In the genomic region with DNA sequence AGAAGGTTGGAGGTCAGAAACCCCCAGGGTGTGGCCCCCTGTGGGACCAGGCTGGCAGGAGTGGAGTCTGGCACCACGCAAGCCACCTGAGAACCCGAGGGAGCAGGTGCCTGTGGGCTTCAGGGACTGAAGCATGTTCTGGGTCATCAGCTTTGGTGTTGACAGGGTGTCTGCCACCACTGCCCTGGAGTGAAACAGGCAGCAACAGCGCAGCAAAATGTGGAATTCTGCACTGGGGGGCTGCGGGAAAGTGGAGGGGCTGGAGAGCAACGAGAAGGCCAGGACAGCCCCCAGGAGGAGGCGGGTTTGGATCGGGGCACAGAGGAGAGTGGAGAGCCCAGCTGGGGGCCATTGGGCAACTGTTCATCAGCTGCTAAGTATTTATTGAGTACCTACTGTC, we compare ENCODE assay signal across 26 cellular contexts.
"Had no signal": no experiment of that assay in that cellular context is flagged by ENCODE, and none has a peak within 500 bp of the region (broad histone marks: within the 10 kb centered on the region; RNA-seq: fewer than 3 reads in every experiment).

No MANE protein-coding gene starts in this region.

- H3K4me1 Mint-ChIP-seq: natural killer cell, nephron progenitor cell, neural progenitor cell had no signal

- DNase-seq: hippocampal formation; kidney; left colon; left lung; lower lobe of right lung; mammary epithelial cell; mesenchymal stem cell; natural killer cell; nephron progenitor cell; ovary; right lobe of liver; stimulated activated CD4-positive, alpha-beta T cell treated with anti-CD3 and anti-CD28 coated beads, Interleukin-12 subunit alpha, Interleukin-12 subunit beta, amount 100 ng/mL, for 4 hours; stimulated activated CD4-positive, alpha-beta T cell treated with anti-CD3 and anti-CD28 coated beads, Interleukin-15, amount 100 ng/mL, for 24 hours; stimulated activated CD4-positive, alpha-beta T cell treated with anti-CD3 and anti-CD28 coated beads, Interleukin-2, amount 100 ng/mL, for 24 hours; stimulated activated CD4-positive, alpha-beta T cell treated with anti-CD3 and anti-CD28 coated beads, Interleukin-4, amount 100 ng/mL, for 1 hour; stimulated activated naive CD4-positive, alpha-beta T cell; tibial artery; trophoblast cell; upper lobe of right lung had no signal

- H3K4me3 ChIP-seq: left lung, lower lobe of right lung, neural progenitor cell, ovary, right atrium auricular region, right lobe of liver, smooth muscle cell, suprapubic skin, thoracic aorta, tibial artery, upper lobe of right lung had no signal

- H3K27me3 Mint-ChIP-seq: progenitor cell of endocrine pancreas; stimulated activated naive CD8-positive, alpha-beta T cell treated with anti-CD3 and anti-CD28 coated beads, Interleukin-15, Interleukin-2, amounts not matched to agents 100 ng/mL and 50 ng/mL, for 24 hours had no signal

- H3K27ac ChIP-seq: left lung, lower lobe of right lung, neural progenitor cell, ovary, right atrium auricular region, right lobe of liver, suprapubic skin, thoracic aorta, tibial artery, upper lobe of right lung had no signal

- H3K27ac Mint-ChIP-seq: natural killer cell; nephron progenitor cell; neural progenitor cell; progenitor cell of endocrine pancreas; stimulated activated naive CD8-positive, alpha-beta T cell treated with anti-CD3 and anti-CD28 coated beads, Interleukin-15, Interleukin-2, amounts not matched to agents 100 ng/mL and 50 ng/mL, for 24 hours had no signal

- H3K4me3 Mint-ChIP-seq: natural killer cell; nephron progenitor cell; neural progenitor cell; stimulated activated naive CD8-positive, alpha-beta T cell treated with anti-CD3 and anti-CD28 coated beads, Interleukin-15, Interleukin-2, amounts not matched to agents 100 ng/mL and 50 ng/mL, for 24 hours had no signal

- H3K4me2 ChIP-seq: neural progenitor cell, smooth muscle cell had no signal

- H3K27me3 ChIP-seq: left lung, neural progenitor cell, ovary, right atrium auricular region, right lobe of liver, suprapubic skin, tibial artery, upper lobe of right lung had no signal

- H3K36me3 ChIP-seq: left lung, lower lobe of right lung, neural progenitor cell, ovary, right atrium auricular region, right lobe of liver, suprapubic skin, thoracic aorta, tibial artery, upper lobe of right lung had no signal

- H2AFZ ChIP-seq: neural progenitor cell had no signal

- H3K4me1 ChIP-seq: left lung, lower lobe of right lung, neural progenitor cell, right atrium auricular region, right lobe of liver, suprapubic skin, tibial artery, upper lobe of right lung had no signal

- H3K9me3 Mint-ChIP-seq: natural killer cell had no signal

- ATAC-seq: left colon, left lung, lower lobe of right lung, natural killer cell, upper lobe of right lung had no signal

- H3K36me3 Mint-ChIP-seq: natural killer cell had no signal
